12 cellular contexts compared by ENCODE assay signal in genomic region chr5:142610176-142611001, GRCh38.
DNase-seq lines count a peak whose midpoint lies in the region; ATAC-seq, FAIRE-seq and TF ChIP-seq lines count a peak whose summit lies in the region.
"Had no signal": no experiment of that assay in that cellular context is flagged by ENCODE, and none has a peak within 500 bp of the region (broad histone marks: within the 10 kb centered on the region; RNA-seq: fewer than 3 reads in every experiment).

No MANE protein-coding gene starts in this region.

- 2% methylated on average over 6 of the region's 6 CpGs for WGBS in K562 (ENCODE audit: insufficient coverage, low coverage, missing lambda C conversion rate)
- no CpG with 5 or more reads among the region's 6 CpGs for WGBS in mesendoderm (ENCODE audit: extremely low coverage, insufficient coverage, low lambda C conversion rate)

- in situ Hi-C loops in K562 (cut with MboI), result no loop called here

- intact Hi-C loops in K562 (cut with micrococcal nuclease), result loop anchor here (1.0 kb wide), 1 partner anchor 89 kb away; no protein-coding TSS in a partner anchor
- intact Hi-C loops in head of caudate nucleus (cut with DNase I), result loop anchor here (5.0 kb wide), 1 partner anchor 87 kb away; no protein-coding TSS in a partner anchor

- peak; percentile 10 for ATAC-seq in GM18868 (IDR thresholded peaks at IDR 0.05; ENCODE audit: unreplicated experiment)
- ATAC-seq in GM23338, result no peak
- peak; percentile 32; the same call in 2 of the 3 replicates for ATAC-seq in K562
- ATAC-seq in GM21447 (IDR thresholded peaks at IDR 0.05; ENCODE audit: unreplicated experiment), result no peak
- ATAC-seq in stimulated activated memory B cell treated with anti-CD40 and anti-IgM and Interleukin-4, amounts not matched to agents 10 μg/mL and 1 μg/mL and 100 μg/mL, for 72 hours, result no peak

- no peak overlapping the region for H2BK5ac ChIP-seq in mesendoderm (ENCODE audit: low read length)

- H3K4me3 ChIP-seq in GM23338, result no peak overlapping the region
- no peak overlapping the region for H3K4me3 ChIP-seq in K562
- H3K4me3 ChIP-seq in mesendoderm (ENCODE audit: low read length), result no peak overlapping the region

- no peak for TF ChIP-seq EP300 in K562 (IDR thresholded peaks at IDR 0.05; ENCODE audit: low read length)

- H3K4me2 ChIP-seq in GM23338 (no peak overlapping the region), K562 (ENCODE audit: insufficient read depth, low read length) (no peak overlapping the region), mesendoderm (ENCODE audit: low read length) (no peak overlapping the region)

- H2AK5ac ChIP-seq in mesendoderm (ENCODE audit: low read length), result no peak overlapping the region

- H3K27ac ChIP-seq in GM23338 (ENCODE audit: low read depth), result no peak overlapping the region
- no peak overlapping the region for H3K27ac ChIP-seq in K562 (ENCODE audit: extremely low read depth, low read depth, low read length)
- H3K27ac ChIP-seq in mesendoderm (ENCODE audit: low read depth, low read length), result no peak overlapping the region
- H3K27ac ChIP-seq: HL-60 had no signal

- H3K23ac ChIP-seq in mesendoderm (ENCODE audit: low read length), result no peak overlapping the region

- no peaks in the 10 kb centered on the region for H3K27me3 ChIP-seq in GM23338 (ENCODE audit: insufficient read depth)
- peaks cover 20 to 52% of the 10 kb centered on the region in 2 experiments; a peak in 4 of 5 replicates for H3K27me3 ChIP-seq in K562 (ENCODE audit: control insufficient read depth in 2 of 2, insufficient read depth in 2 of 2, low read length in 2 of 2)
- no peaks in the 10 kb centered on the region for H3K27me3 ChIP-seq in mesendoderm (ENCODE audit: insufficient read depth, low read length, poor library complexity)

- no peak for TF ChIP-seq CTCF in GM23338 (conservative IDR thresholded peaks at IDR 0.05; ENCODE audit: low read depth in 2 of 2)
- TF ChIP-seq CTCF in K562 (IDR thresholded peaks at IDR 0.05 in 2 of 3, conservative IDR thresholded peaks at IDR 0.05 in 1 of 3; ENCODE audit: insufficient read depth in 2 of 3, low read depth in 1 of 3, low read length in 3 of 3), result no peak

- POLR2A ChIA-PET in K562 (lab: Yijun Ruan, JAX), result interaction anchor here (0.7 to 1.0 kb wide), 2 partner anchors 12 to 92 kb away, joined by 3 read pairs; no protein-coding TSS in a partner anchor

- H2BK15ac ChIP-seq in mesendoderm (replicated peaks; ENCODE audit: low read depth), result no peak overlapping the region

- no peak overlapping the region for H4K8ac ChIP-seq in mesendoderm (ENCODE audit: low read depth, low read length)

- H3K4me3 Mint-ChIP-seq in GM23338, result no peak overlapping the region
- H3K4me3 Mint-ChIP-seq in stimulated activated memory B cell treated with anti-CD40 and anti-IgM and Interleukin-4, amounts not matched to agents 10 μg/mL and 1 μg/mL and 100 μg/mL, for 72 hours, result no peak overlapping the region
- H3K4me3 Mint-ChIP-seq: CD8-positive, alpha-beta memory T cell had no signal

- H3K9me1 ChIP-seq in K562 (ENCODE audit: control insufficient read depth, insufficient read depth, low read length), result no peaks in the 10 kb centered on the region

- H3K36me3 ChIP-seq in GM23338 (ENCODE audit: insufficient read depth), result no peaks in the 10 kb centered on the region
- no peaks in the 10 kb centered on the region for H3K36me3 ChIP-seq in K562 (ENCODE audit: control insufficient read depth, insufficient read depth, low read length)
- no peaks in the 10 kb centered on the region for H3K36me3 ChIP-seq in mesendoderm (ENCODE audit: control insufficient read depth, insufficient read depth, low read length)

- no peaks in the 10 kb centered on the region for H3K9me2 ChIP-seq in GM23338 (ENCODE audit: insufficient read depth)

- H3K9me3 Mint-ChIP-seq in GM23338, result no peaks in the 10 kb centered on the region
- no peaks in the 10 kb centered on the region for H3K9me3 Mint-ChIP-seq in stimulated activated memory B cell treated with anti-CD40 and anti-IgM and Interleukin-4, amounts not matched to agents 10 μg/mL and 1 μg/mL and 100 μg/mL, for 72 hours
- H3K9me3 Mint-ChIP-seq: CD8-positive, alpha-beta memory T cell; IgD-negative memory B cell had no signal

- H2AFZ ChIP-seq in GM23338 (peak overlapping the region; percentile 21; the same call in 1 of the 2 replicates), K562 (ENCODE audit: low read depth, low read length) (no peak overlapping the region)

- no peaks in the 10 kb centered on the region for H3K9me3 ChIP-seq in K562 (replicated peaks; ENCODE audit: control insufficient read depth, insufficient read depth, low read depth, low read length)

- no peaks in the 10 kb centered on the region for H3F3A ChIP-seq in GM23338 (replicated peaks; ENCODE audit: low read depth)

- H2BK120ac ChIP-seq in mesendoderm (ENCODE audit: low read depth, low read length), result no peak overlapping the region

- TF ChIP-seq POLR2A in K562 (conservative IDR thresholded peaks at IDR 0.05), result no peak

- H4K5ac ChIP-seq in mesendoderm (ENCODE audit: low read length), result no peak overlapping the region

- H4K20me1 ChIP-seq in GM23338 (replicated peaks; ENCODE audit: insufficient read depth) (no peaks in the 10 kb centered on the region), K562 (replicated peaks; ENCODE audit: control insufficient read depth, insufficient read depth, low read length) (no peaks in the 10 kb centered on the region)

- H3K4me1 Mint-ChIP-seq in GM23338, result peaks cover 18% of the 10 kb centered on the region
- H3K4me1 Mint-ChIP-seq in stimulated activated memory B cell treated with anti-CD40 and anti-IgM and Interleukin-4, amounts not matched to agents 10 μg/mL and 1 μg/mL and 100 μg/mL, for 72 hours, result peaks cover 4% of the 10 kb centered on the region
- H3K4me1 Mint-ChIP-seq: IgD-negative memory B cell had no signal

- H3K4ac ChIP-seq in mesendoderm (ENCODE audit: low read depth, low read length), result no peak overlapping the region

- no peaks in the 10 kb centered on the region for H3K36me3 Mint-ChIP-seq in GM23338 (ENCODE audit: low read depth)
- no peaks in the 10 kb centered on the region for H3K36me3 Mint-ChIP-seq in stimulated activated memory B cell treated with anti-CD40 and anti-IgM and Interleukin-4, amounts not matched to agents 10 μg/mL and 1 μg/mL and 100 μg/mL, for 72 hours
- H3K36me3 Mint-ChIP-seq: CD8-positive, alpha-beta memory T cell; IgD-negative memory B cell had no signal

- DNase-seq in GM23338 (ENCODE audit: low spot score), result no peak
- DNase-seq in K562 (ENCODE audit: extremely low read depth in 1 of 4, low spot score in 3 of 4), result no peak
- DNase-seq in mesendoderm, result no peak
- no peak for DNase-seq in head of caudate nucleus
- no peak for DNase-seq in germinal center (ENCODE audit: low spot score)
- DNase-seq: NCI-H1436 treated with DMSO at 0.1 percent for 48 hours had no signal

- no peak for TF ChIP-seq RAD21 in K562 (CRISPR knock-in tag; conservative IDR thresholded peaks at IDR 0.05 in 1 of 2, IDR thresholded peaks at IDR 0.05 in 1 of 2)

- no peak for FAIRE-seq in K562 (lab: Jason Lieb, UNC)

- H3K79me1 ChIP-seq in mesendoderm (ENCODE audit: low read length), result no peaks in the 10 kb centered on the region

- H3K56ac ChIP-seq in mesendoderm (ENCODE audit: low read length), result peak overlapping the region; percentile 50

- no peak overlapping the region for H3K27ac Mint-ChIP-seq in GM23338
- no peak overlapping the region for H3K27ac Mint-ChIP-seq in stimulated activated memory B cell treated with anti-CD40 and anti-IgM and Interleukin-4, amounts not matched to agents 10 μg/mL and 1 μg/mL and 100 μg/mL, for 72 hours
- H3K27ac Mint-ChIP-seq: CD8-positive, alpha-beta memory T cell; IgD-negative memory B cell had no signal

- BruUV-seq in K562 (replicated peaks; lab: Mats Ljungman, UMichigan), result no TSS peak

- no peak overlapping the region for H3K18ac ChIP-seq in mesendoderm (ENCODE audit: low read length)

- CTCF ChIA-PET in K562 (lab: Yijun Ruan, JAX; ENCODE audit: low intra/inter-chr PET ratio), result interaction anchor here (1.2 kb wide), 1 partner anchor 89 kb away, joined by 4 read pairs; no protein-coding TSS in a partner anchor

- no peak overlapping the region for H3K9ac ChIP-seq in K562 (ENCODE audit: insufficient read depth in 1 of 2, low read depth in 2 of 2, low read length in 2 of 2)
- H3K9ac ChIP-seq in mesendoderm (ENCODE audit: low read length), result no peak overlapping the region

- no peaks in the 10 kb centered on the region for H3K27me3 Mint-ChIP-seq in GM23338 (ENCODE audit: insufficient read depth, low read depth, poor library complexity)
- peaks cover 27% of the 10 kb centered on the region for H3K27me3 Mint-ChIP-seq in stimulated activated memory B cell treated with anti-CD40 and anti-IgM and Interleukin-4, amounts not matched to agents 10 μg/mL and 1 μg/mL and 100 μg/mL, for 72 hours

- peaks cover 8% of the 10 kb centered on the region; the same call in 1 of the 2 replicates for H3K4me1 ChIP-seq in GM23338 (ENCODE audit: insufficient read depth)
- H3K4me1 ChIP-seq in K562 (replicated peaks in 1 of 2; ENCODE audit: control insufficient read depth in 2 of 2, insufficient read depth in 2 of 2, low read length in 2 of 2), result no peaks in the 10 kb centered on the region
- no peaks in the 10 kb centered on the region for H3K4me1 ChIP-seq in mesendoderm (ENCODE audit: control insufficient read depth, low read depth, low read length)

- H3K79me2 ChIP-seq in GM23338 (replicated peaks; ENCODE audit: insufficient read depth) (no peaks in the 10 kb centered on the region), K562 (ENCODE audit: control insufficient read depth, insufficient read depth, low read length) (no peaks in the 10 kb centered on the region), mesendoderm (ENCODE audit: control insufficient read depth, insufficient read depth, low read length) (no peaks in the 10 kb centered on the region)

TF ChIP-seq in GM23338, 12 proteins besides CTCF, POLR2A, EP300 and RAD21:
- TF ChIP-seq STAT1 (IDR thresholded peaks at IDR 0.05; ENCODE audit: unreplicated experiment), result no peak
- no peak for TF ChIP-seq ZNF331 (CRISPR knock-in tag; IDR thresholded peaks at IDR 0.05; ENCODE audit: low read depth)
- no peak for TF ChIP-seq ZNF114 (CRISPR knock-in tag; IDR thresholded peaks at IDR 0.05)
- no peak for TF ChIP-seq EZH2 (IDR thresholded peaks at IDR 0.05; ENCODE audit: low read depth, unreplicated experiment)
- TF ChIP-seq JUNB (IDR thresholded peaks at IDR 0.05; ENCODE audit: unreplicated experiment), result no peak

TF ChIP-seq in K562, 482 proteins besides CTCF, POLR2A, EP300 and RAD21 (continues in another document):
- no peak for TF ChIP-seq CBFA2T2 (conservative IDR thresholded peaks at IDR 0.05)

Comparison
In these comparisons a context has a peak if more than half of its experiments do, and no peak if none do; other contexts are left out.
1. ATAC-seq: peak in GM18868 (single experiment) and K562 (single experiment); none in GM23338 (single experiment), GM21447 (single experiment) and stimulated activated memory B cell treated with anti-CD40 and anti-IgM and Interleukin-4, amounts not matched to agents 10 μg/mL and 1 μg/mL and 100 μg/mL, for 72 hours (single experiment).